27 cellular contexts compared by ENCODE assay signal in the genomic region with DNA sequence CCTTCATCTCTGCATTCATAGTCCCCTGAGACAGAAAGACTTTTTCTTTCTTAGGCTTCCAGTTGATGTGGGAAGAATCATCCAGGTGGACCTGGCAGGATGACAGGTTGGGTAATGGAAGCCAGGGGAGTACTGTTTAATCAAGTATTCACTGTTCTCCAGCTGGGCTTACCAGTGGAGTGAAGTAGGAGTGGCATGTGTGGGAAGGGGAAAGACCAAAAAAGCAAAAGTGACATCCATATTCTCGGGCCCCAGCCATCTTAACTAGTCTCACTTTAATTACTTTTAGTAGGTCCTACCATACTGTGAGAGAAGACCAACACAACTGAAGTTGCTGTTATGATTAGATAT. TPM values are rescaled to one million over a fixed set of nuclear protein-coding genes. Genes with fewer than 3 reads are reported as not detected.
DNase-seq lines count a peak whose midpoint lies in the region; ATAC-seq and TF ChIP-seq lines count a peak whose summit lies in the region.
"Had no signal": no experiment of that assay in that cellular context is flagged by ENCODE, and none has a peak within 500 bp of the region (broad histone marks: within the 10 kb centered on the region; RNA-seq: fewer than 3 reads in every experiment).

No MANE protein-coding gene starts in this region.

- H3K4me1 ChIP-seq in body of pancreas = no peaks in the 10 kb centered on the region
- H3K4me1 ChIP-seq: psoas muscle had no signal

- CTCF ChIA-PET in activated B cell treated with CpG ODN at 0.5 μM for 24 hours (lab: Charles Lee) = interaction anchor here (1.5 to 2.0 kb wide), 2 partner anchors 10 to 88 kb away, joined by 5 read pairs; no protein-coding TSS in a partner anchor

- DNase-seq in activated T-cell treated with anti-CD3 and anti-CD28 coated beads, Interleukin-2, amount 50 U/mL, for 72 hours = no peak
- no peak for DNase-seq in activated T-cell treated with anti-CD3 and anti-CD28 coated beads, Interleukin-2, amount 50 U/mL, for 1 hour
- DNase-seq in NB4 (ENCODE audit: low read depth) (peak; percentile 74), activated B cell treated with CpG ODN at 0.5 μM for 24 hours (no peak), body of pancreas (no peak), SHP77 (lab: John Stamatoyannopoulos, UW) (no peak)
- DNase-seq: activated CD4-positive, alpha-beta T cell treated with anti-CD3 and anti-CD28 coated beads, Interleukin-2, amount 10 ng/mL, durations not matched to agents 24 days and 14 days; activated naive CD4-positive, alpha-beta T cell treated with anti-CD3 and anti-CD28 coated beads for 36 hours; activated T-cell treated with anti-CD3 and anti-CD28 coated beads for 4 hours; CD4-positive, alpha-beta memory T cell; dermis blood vessel endothelial cell; DMS53; NCI-H1105 treated with DMSO at 0.1 percent for 48 hours; NCI-H2029 treated with DMSO at 0.1 percent for 48 hours; NCI-H446; psoas muscle; stimulated activated CD4-positive, alpha-beta T cell treated with anti-CD3 and anti-CD28 coated beads, Interleukin-2, amount 100 ng/mL, for 24 hours; stimulated activated naive CD4-positive, alpha-beta T cell had no signal

- intact Hi-C loops in activated B cell treated with CpG ODN at 0.5 μM for 24 hours (cut with micrococcal nuclease) (loop anchor here (5.0 kb wide), 1 partner anchor 34 kb away; no protein-coding TSS in a partner anchor), body of pancreas (cut with DNase I) (no loop called here)

- no peaks in the 10 kb centered on the region for H3K36me3 Mint-ChIP-seq in activated T-cell treated with anti-CD3 and anti-CD28 coated beads, Interleukin-2, amount 50 U/mL, for 72 hours (ENCODE audit: insufficient read depth in 2 of 2)
- H3K36me3 Mint-ChIP-seq in activated B cell treated with CpG ODN at 0.5 μM for 24 hours (ENCODE audit: low read depth) = peaks cover 12% of the 10 kb centered on the region
- peaks cover 11% of the 10 kb centered on the region for H3K36me3 Mint-ChIP-seq in stimulated activated memory B cell treated with anti-CD40 and anti-IgM and Interleukin-4, amounts not matched to agents 10 μg/mL and 1 μg/mL and 100 μg/mL, for 72 hours
- H3K36me3 Mint-ChIP-seq: CD4-positive, alpha-beta memory T cell had no signal

- no peaks in the 10 kb centered on the region for H3K36me3 ChIP-seq in body of pancreas (replicated peaks in 1 of 2; ENCODE audit: insufficient read depth in 1 of 2, low read depth in 2 of 2)
- H3K36me3 ChIP-seq: cardiac muscle cell, thoracic aorta had no signal

- no peaks in the 10 kb centered on the region for H3K27me3 ChIP-seq in body of pancreas
- H3K27me3 ChIP-seq: cardiac muscle cell had no signal

- H3K27ac Mint-ChIP-seq in activated T-cell treated with anti-CD3 and anti-CD28 coated beads, Interleukin-2, amount 50 U/mL, for 72 hours = peak overlapping the region; percentile 19
- peak overlapping the region; percentile 93 for H3K27ac Mint-ChIP-seq in activated B cell treated with CpG ODN at 0.5 μM for 24 hours
- H3K27ac Mint-ChIP-seq in stimulated activated memory B cell treated with anti-CD40 and anti-IgM and Interleukin-4, amounts not matched to agents 10 μg/mL and 1 μg/mL and 100 μg/mL, for 72 hours = peak overlapping the region; percentile 92
- H3K27ac Mint-ChIP-seq: activated CD4-positive, alpha-beta T cell treated with anti-CD3 and anti-CD28 coated beads, Interleukin-2, amount 10 ng/mL, durations not matched to agents 24 days and 14 days; activated naive CD4-positive, alpha-beta T cell treated with anti-CD3 and anti-CD28 coated beads for 36 hours had no signal

- WGBS in body of pancreas, 2 donors = 29 to 42% methylated on average over 1 of the region's 1 CpG

- peaks cover 19% of the 10 kb centered on the region for H3K27me3 Mint-ChIP-seq in activated T-cell treated with anti-CD3 and anti-CD28 coated beads, Interleukin-2, amount 50 U/mL, for 72 hours (ENCODE audit: low read depth)
- H3K27me3 Mint-ChIP-seq in activated B cell treated with CpG ODN at 0.5 μM for 24 hours = no peaks in the 10 kb centered on the region
- H3K27me3 Mint-ChIP-seq in stimulated activated memory B cell treated with anti-CD40 and anti-IgM and Interleukin-4, amounts not matched to agents 10 μg/mL and 1 μg/mL and 100 μg/mL, for 72 hours = no peaks in the 10 kb centered on the region
- H3K27me3 Mint-ChIP-seq: activated CD4-positive, alpha-beta T cell treated with anti-CD3 and anti-CD28 coated beads, Interleukin-2, amount 10 ng/mL, durations not matched to agents 24 days and 14 days; CD4-positive, alpha-beta memory T cell had no signal

- no peak for TF ChIP-seq POLR2A in NB4 (IDR thresholded peaks at IDR 0.05; ENCODE audit: extremely low read depth, insufficient read length)
- TF ChIP-seq POLR2A in body of pancreas (IDR thresholded peaks at IDR 0.05) = no peak

- H3K27ac ChIP-seq in body of pancreas = no peak overlapping the region
- H3K27ac ChIP-seq: cardiac muscle cell, psoas muscle, thoracic aorta had no signal

- ATAC-seq in activated T-cell treated with anti-CD3 and anti-CD28 coated beads, Interleukin-2, amount 50 U/mL, for 72 hours (replicated peaks in 1 of 2) = no peak
- ATAC-seq in activated B cell treated with CpG ODN at 0.5 μM for 24 hours (ENCODE audit: low read depth) = no peak
- no peak for ATAC-seq in stimulated activated memory B cell treated with anti-CD40 and anti-IgM and Interleukin-4, amounts not matched to agents 10 μg/mL and 1 μg/mL and 100 μg/mL, for 72 hours
- ATAC-seq in body of pancreas = no peak
- no peak for ATAC-seq in GM21723 (IDR thresholded peaks at IDR 0.05; ENCODE audit: unreplicated experiment)
- ATAC-seq: psoas muscle had no signal

- TF ChIP-seq CTCF in NB4 (IDR thresholded peaks at IDR 0.05; ENCODE audit: low read depth, low read length) = no peak
- no peak for TF ChIP-seq CTCF in activated B cell treated with CpG ODN at 0.5 μM for 24 hours (IDR thresholded peaks at IDR 0.05)
- no peak for TF ChIP-seq CTCF in body of pancreas (IDR thresholded peaks at IDR 0.05)

- no peak overlapping the region for H3K4me3 Mint-ChIP-seq in activated T-cell treated with anti-CD3 and anti-CD28 coated beads, Interleukin-2, amount 50 U/mL, for 72 hours
- no peak overlapping the region for H3K4me3 Mint-ChIP-seq in activated B cell treated with CpG ODN at 0.5 μM for 24 hours
- no peak overlapping the region for H3K4me3 Mint-ChIP-seq in stimulated activated memory B cell treated with anti-CD40 and anti-IgM and Interleukin-4, amounts not matched to agents 10 μg/mL and 1 μg/mL and 100 μg/mL, for 72 hours
- H3K4me3 Mint-ChIP-seq: activated naive CD4-positive, alpha-beta T cell treated with anti-CD3 and anti-CD28 coated beads for 36 hours had no signal

- POLR2A ChIA-PET in activated B cell treated with CpG ODN at 0.5 μM for 24 hours (lab: Charles Lee) = interaction anchor here (1.7 kb wide), 1 partner anchor 25 kb away, joined by 3 read pairs; no protein-coding TSS in a partner anchor

- no peak overlapping the region for H3K4me3 ChIP-seq in NB4 (ENCODE audit: low read depth, low read length)
- no peak overlapping the region for H3K4me3 ChIP-seq in body of pancreas
- H3K4me3 ChIP-seq: cardiac muscle cell, lung, psoas muscle, thoracic aorta had no signal

- H3K9me3 ChIP-seq in body of pancreas = no peaks in the 10 kb centered on the region
- H3K9me3 ChIP-seq: psoas muscle, thoracic aorta had no signal

- peaks cover 27% of the 10 kb centered on the region for H3K4me1 Mint-ChIP-seq in activated T-cell treated with anti-CD3 and anti-CD28 coated beads, Interleukin-2, amount 50 U/mL, for 72 hours (ENCODE audit: low read depth)
- H3K4me1 Mint-ChIP-seq in activated B cell treated with CpG ODN at 0.5 μM for 24 hours = peaks cover 90% of the 10 kb centered on the region
- H3K4me1 Mint-ChIP-seq in stimulated activated memory B cell treated with anti-CD40 and anti-IgM and Interleukin-4, amounts not matched to agents 10 μg/mL and 1 μg/mL and 100 μg/mL, for 72 hours = peaks cover 88% of the 10 kb centered on the region

- peaks cover 1 to 5% of the 10 kb centered on the region in 2 donors for H3K9me3 Mint-ChIP-seq in activated T-cell treated with anti-CD3 and anti-CD28 coated beads, Interleukin-2, amount 50 U/mL, for 72 hours
- no peaks in the 10 kb centered on the region for H3K9me3 Mint-ChIP-seq in activated B cell treated with CpG ODN at 0.5 μM for 24 hours
- peaks cover 6% of the 10 kb centered on the region for H3K9me3 Mint-ChIP-seq in stimulated activated memory B cell treated with anti-CD40 and anti-IgM and Interleukin-4, amounts not matched to agents 10 μg/mL and 1 μg/mL and 100 μg/mL, for 72 hours
- H3K9me3 Mint-ChIP-seq: activated naive CD4-positive, alpha-beta T cell treated with anti-CD3 and anti-CD28 coated beads for 36 hours; CD4-positive, alpha-beta memory T cell had no signal

RNA-seq across cellular contexts. Expression of gene VSIG4, which starts 18.5 kb away (rescaled TPM):
- under 1 TPM in 1 of 2 donors, not detected in 1; 0.22 TPM for total RNA-seq in activated T-cell treated with anti-CD3 and anti-CD28 coated beads, Interleukin-2, amount 50 U/mL, for 72 hours
- total RNA-seq in activated B cell treated with CpG ODN at 0.5 μM for 24 hours (not detected in 2 replicates), body of pancreas (10 to 100 TPM; 14.8 to 38.9 TPM)
- total RNA-seq: activated CD4-positive, alpha-beta T cell treated with anti-CD3 and anti-CD28 coated beads, Interleukin-2, amount 10 ng/mL, durations not matched to agents 24 days and 14 days; activated naive CD4-positive, alpha-beta T cell treated with anti-CD3 and anti-CD28 coated beads for 36 hours; cardiac muscle cell; dermis blood vessel endothelial cell; fibroblast of lung; glomerular endothelial cell; HT-29; RPMI7951 had no signal

Comparison
In these comparisons a context has a peak if more than half of its experiments do, and no peak if none do; other contexts are left out.
1. H3K27ac Mint-ChIP-seq: peak in every context shown above with its lines; median percentile 93 in activated B cell treated with CpG ODN at 0.5 μM for 24 hours; 92 in stimulated activated memory B cell treated with anti-CD40 and anti-IgM and Interleukin-4, amounts not matched to agents 10 μg/mL and 1 μg/mL and 100 μg/mL, for 72 hours; 19 in activated T-cell treated with anti-CD3 and anti-CD28 coated beads, Interleukin-2, amount 50 U/mL, for 72 hours.
2. RNA of gene VSIG4, which starts 18.5 kb away (total RNA-seq): 14.8 to 38.9 TPM in body of pancreas; 0.22 TPM in activated T-cell treated with anti-CD3 and anti-CD28 coated beads, Interleukin-2, amount 50 U/mL, for 72 hours and not detected in activated B cell treated with CpG ODN at 0.5 μM for 24 hours; every median in the first group is over 10 times any median in the second.